Comparison of ENCODE assay signal across 9 cellular contexts in the genomic region with DNA sequence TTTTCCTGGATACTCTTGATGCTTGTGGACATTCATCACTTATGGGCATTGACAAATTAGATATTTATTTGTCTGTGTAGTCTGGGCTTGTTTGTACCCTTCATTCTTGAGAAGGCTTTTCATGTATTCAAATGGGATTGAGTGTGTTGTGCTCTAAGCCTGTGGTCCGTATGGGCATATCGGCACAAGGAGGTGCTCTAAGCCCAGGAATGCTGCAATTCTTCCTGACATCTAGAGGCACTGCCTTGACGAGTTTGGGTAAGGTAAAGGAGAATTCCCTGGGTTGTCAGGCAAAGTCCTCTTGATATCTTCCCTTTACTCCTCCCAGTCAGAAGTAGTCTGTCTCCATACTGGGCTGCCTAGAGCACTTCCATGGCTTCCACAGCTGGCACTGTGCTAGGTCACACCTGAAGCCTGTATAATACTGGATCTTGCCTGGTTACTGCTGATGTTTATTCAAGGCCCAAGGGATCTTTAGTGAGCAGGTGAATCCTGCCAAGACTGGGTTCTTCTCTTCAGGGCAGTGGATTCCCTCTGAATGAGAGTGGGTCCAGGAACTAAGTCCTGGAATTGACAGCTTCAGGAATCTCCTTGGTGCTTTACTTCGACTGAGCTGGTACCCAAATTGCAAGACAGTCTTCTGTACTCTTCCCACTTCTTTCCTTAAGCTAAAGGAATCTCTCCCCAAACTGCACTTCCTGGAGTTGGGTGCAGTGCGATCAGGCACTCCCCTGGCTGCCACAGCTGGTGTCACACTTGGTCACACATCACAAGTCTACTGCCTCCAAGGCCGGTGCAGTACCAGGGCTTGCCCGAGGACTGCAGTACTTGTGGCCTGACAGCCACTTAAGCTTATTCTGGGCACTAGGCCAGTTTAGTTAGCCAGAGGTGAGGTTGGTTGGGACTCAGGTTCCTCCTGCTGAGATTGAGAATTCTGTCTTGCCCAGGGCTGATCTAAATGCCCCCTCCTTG. TPM values are rescaled to one million over a fixed set of nuclear protein-coding genes. Genes with fewer than 3 reads are reported as not detected.
DNase-seq lines count a peak whose midpoint lies in the region; ATAC-seq and TF ChIP-seq lines count a peak whose summit lies in the region.
"Had no signal": no experiment of that assay in that cellular context is flagged by ENCODE, and none has a peak within 500 bp of the region (broad histone marks: within the 10 kb centered on the region; RNA-seq: fewer than 3 reads in every experiment).

No MANE protein-coding gene starts in this region.

- POLR2A ChIA-PET in CD8-positive, alpha-beta T cell (lab: Charles Lee), result no interaction called here

- TF ChIP-seq CTCF in HFFc6 (IDR thresholded peaks at IDR 0.05), result no peak
- TF ChIP-seq CTCF in cardiac muscle cell (IDR thresholded peaks at IDR 0.05; ENCODE audit: low read depth, low read length), result no peak
- no peak for TF ChIP-seq CTCF in CD8-positive, alpha-beta T cell (IDR thresholded peaks at IDR 0.05)

- H3K36me3 ChIP-seq in cardiac muscle cell, result no peaks in the 10 kb centered on the region
- H3K36me3 ChIP-seq in CD8-positive, alpha-beta T cell (ENCODE audit: insufficient read depth, low read length), result peaks cover 5% of the 10 kb centered on the region

- no peaks in the 10 kb centered on the region for H3K27me3 Mint-ChIP-seq in HFFc6 (ENCODE audit: insufficient read depth)
- H3K27me3 Mint-ChIP-seq in CD8-positive, alpha-beta T cell (ENCODE audit: low read depth), result no peaks in the 10 kb centered on the region

- H3K4me1 Mint-ChIP-seq in HFFc6 (ENCODE audit: low read depth), result peaks cover 20% of the 10 kb centered on the region
- peaks cover 17% of the 10 kb centered on the region for H3K4me1 Mint-ChIP-seq in CD8-positive, alpha-beta T cell (ENCODE audit: low read depth)

- H3K9me3 ChIP-seq in cardiac muscle cell (ENCODE audit: low read depth), result no peaks in the 10 kb centered on the region
- no peaks in the 10 kb centered on the region for H3K9me3 ChIP-seq in CD8-positive, alpha-beta T cell (ENCODE audit: low read length)

- CTCF ChIA-PET in CD8-positive, alpha-beta T cell (lab: Charles Lee), result interaction anchor here (0.8 kb wide), 1 partner anchor 19 kb away, joined by 3 read pairs; no protein-coding TSS in a partner anchor

- H3K4me3 ChIP-seq in cardiac muscle cell, result no peak overlapping the region
- H3K4me3 ChIP-seq in CD8-positive, alpha-beta T cell (ENCODE audit: low read depth, low read length), result no peak overlapping the region

- no peak overlapping the region for H3K27ac ChIP-seq in cardiac muscle cell
- H3K27ac ChIP-seq in CD8-positive, alpha-beta T cell (ENCODE audit: low read depth, low read length), result no peak overlapping the region

- intact Hi-C loops in CD8-positive, alpha-beta T cell (cut with DNase I, micrococcal nuclease), result no loop called here

- H3K9me3 Mint-ChIP-seq in HFFc6, result peaks cover 5% of the 10 kb centered on the region; the same call in 1 of the 2 replicates
- H3K9me3 Mint-ChIP-seq in CD8-positive, alpha-beta T cell, result peaks cover 12% of the 10 kb centered on the region

- no peak overlapping the region for H3K27ac Mint-ChIP-seq in HFFc6
- H3K27ac Mint-ChIP-seq in CD8-positive, alpha-beta T cell, result no peak overlapping the region
- H3K27ac Mint-ChIP-seq: T-helper 1 cell treated with Interleukin-12 subunit alpha and Interleukin-12 subunit beta and Interleukin-4 antibody, amounts not matched to agents 30 μg/mL and 1 μg/mL, for 36 hours had no signal

- DNase-seq in DMS 273 (lab: John Stamatoyannopoulos, UW; ENCODE audit: unreplicated experiment), result peak; percentile 53
- DNase-seq in DMS 273 treated with DMSO at 0.1 percent for 48 hours (lab: John Stamatoyannopoulos, UW), result no peak
- peak; percentile 23 for DNase-seq in HFFc6
- peak; percentile 65 for DNase-seq in NCI-H1105 treated with DMSO at 0.1 percent for 48 hours (lab: John Stamatoyannopoulos, UW)
- DNase-seq in cardiac muscle cell (ENCODE audit: low read depth in 1 of 2, low spot score in 1 of 2), result peak; percentile 5 to 88
- no peak for DNase-seq in NCI-H1930 (lab: John Stamatoyannopoulos, UW)
- no peak for DNase-seq in CD8-positive, alpha-beta T cell
- DNase-seq in effector CD4-positive, alpha-beta T cell, result no peak

- ATAC-seq in CD8-positive, alpha-beta T cell, result no peak

- H3K36me3 Mint-ChIP-seq in HFFc6 (ENCODE audit: low read depth), result peaks cover 45% of the 10 kb centered on the region
- peaks cover 67% of the 10 kb centered on the region for H3K36me3 Mint-ChIP-seq in CD8-positive, alpha-beta T cell

- H3K4me3 Mint-ChIP-seq in HFFc6, result no peak overlapping the region
- H3K4me3 Mint-ChIP-seq in CD8-positive, alpha-beta T cell, result no peak overlapping the region
- H3K4me3 Mint-ChIP-seq: T-helper 1 cell treated with Interleukin-12 subunit alpha and Interleukin-12 subunit beta and Interleukin-4 antibody, amounts not matched to agents 30 μg/mL and 1 μg/mL, for 36 hours had no signal

- no peaks in the 10 kb centered on the region for H3K27me3 ChIP-seq in cardiac muscle cell
- H3K27me3 ChIP-seq in CD8-positive, alpha-beta T cell (ENCODE audit: insufficient read depth, low read length), result no peaks in the 10 kb centered on the region

- H3K4me1 ChIP-seq in cardiac muscle cell (ENCODE audit: low read depth), result no peaks in the 10 kb centered on the region
- H3K4me1 ChIP-seq in CD8-positive, alpha-beta T cell (ENCODE audit: insufficient read depth, low read length), result no peaks in the 10 kb centered on the region

RNA-seq across cellular contexts. Expression of gene GALK2, which starts 46.0 kb away (rescaled TPM):
- 10 to 100 TPM; 17.5 to 24.7 (median 21.6) TPM for total RNA-seq in HFFc6 (2021; fragmentation: NEBNext Ultra II Directional; extraction: Animal tissue kit (Norgen Biotek cat#: 25700))
- total RNA-seq in cardiac muscle cell, result 27.8 and 28.1 TPM in 2 replicates
- 27.5 and 32.7 TPM in 2 replicates for polyA plus RNA-seq in cardiac muscle cell
- total RNA-seq in CD8-positive, alpha-beta T cell, result 10 to 100 TPM in 1 of 2 experiments, 1 to 10 TPM in 1; 7.7 to 10.7 TPM

Comparison
In these comparisons a context has a peak if more than half of its experiments do, and no peak if none do; other contexts are left out.
1. DNase-seq: peak in DMS 273 (single experiment), HFFc6 (single experiment), NCI-H1105 treated with DMSO at 0.1 percent for 48 hours (single experiment) and cardiac muscle cell (2 of 2); none in DMS 273 treated with DMSO at 0.1 percent for 48 hours (single experiment), NCI-H1930 (0 of 2), CD8-positive, alpha-beta T cell (0 of 7) and effector CD4-positive, alpha-beta T cell (single experiment).